ENCODE assay signal across 1 cellular context in the genomic region with DNA sequence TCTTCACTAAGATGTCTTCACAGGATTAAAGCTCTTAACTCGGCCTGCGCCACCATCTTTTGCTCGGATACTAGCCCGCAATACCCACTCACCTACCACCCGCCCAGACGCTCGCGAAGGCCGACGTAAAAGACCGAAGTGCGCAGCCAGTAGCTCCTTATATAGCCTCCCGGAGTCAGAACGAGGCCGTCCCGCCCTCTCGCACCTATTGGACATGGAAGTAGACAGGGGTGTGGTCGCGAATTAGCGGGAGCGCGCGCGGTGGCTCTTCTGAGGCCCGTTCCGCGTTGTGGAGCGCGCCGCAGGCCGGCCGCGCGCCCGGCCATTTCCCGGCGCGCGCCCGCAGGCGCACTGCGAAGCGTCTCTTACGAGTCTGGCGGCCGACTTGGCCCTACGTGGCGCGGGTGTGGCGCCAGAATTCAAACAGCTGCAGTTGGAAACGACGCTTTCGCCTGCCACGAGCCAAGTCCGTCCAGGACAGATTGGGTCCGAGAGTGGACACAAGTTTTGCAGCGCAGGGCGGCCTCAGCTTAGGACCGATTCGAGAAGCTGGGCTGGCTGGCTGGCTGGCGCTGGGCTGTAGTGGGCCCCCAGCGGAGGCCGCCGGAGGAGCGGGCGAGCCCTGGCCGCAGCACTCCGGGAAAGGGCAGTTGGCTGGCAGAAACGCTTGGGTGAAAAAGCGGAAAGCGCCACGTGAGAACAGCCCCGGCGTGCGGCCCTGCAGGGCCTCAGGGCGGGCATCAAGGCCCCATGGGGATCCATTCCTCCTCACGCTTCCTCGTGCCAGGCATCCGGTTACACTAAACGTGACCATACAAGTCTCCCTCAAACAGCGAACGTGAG.
TF ChIP-seq lines count a peak whose summit lies in the region.

No MANE protein-coding gene starts in this region.

TF ChIP-seq in HEK293, 187 proteins besides CTCF, POLR2A, EP300 and RAD21 (continued from another document and continues in another):
- TF ChIP-seq INSM2 (tag by site-specific recombination; IDR thresholded peaks at IDR 0.05) (0 out of 2 replicates have a peak, but pooled peaks have one; percentile 75), ZFHX2 (tag by site-specific recombination; conservative IDR thresholded peaks at IDR 0.05) (peak; percentile 36; the same call in 1 of the 2 replicates), ZNF133 (tag by site-specific recombination; IDR thresholded peaks at IDR 0.05) (no peak), HOXA7 (CRISPR knock-in tag; IDR thresholded peaks at IDR 0.05; ENCODE audit: borderline replicate concordance) (no peak; the same call in 1 of the 2 replicates), KLF10 (tag by site-specific recombination; IDR thresholded peaks at IDR 0.05) (peak; percentile 41), MZF1 (tag by site-specific recombination; IDR thresholded peaks at IDR 0.05; ENCODE audit: borderline replicate concordance) (peak; percentile 87), PRDM1 (tag by site-specific recombination; IDR thresholded peaks at IDR 0.05) (peak; percentile 89), ZNF174 (tag by site-specific recombination; IDR thresholded peaks at IDR 0.05) (no peak), ZNF629 (tag by site-specific recombination; IDR thresholded peaks at IDR 0.05) (peak; percentile 77), ZNF658 (tag by site-specific recombination; IDR thresholded peaks at IDR 0.05) (no peak; the same call in 1 of the 2 replicates), ZNF112 (tag by site-specific recombination; IDR thresholded peaks at IDR 0.05) (no peak), ZNF561 (tag by site-specific recombination; IDR thresholded peaks at IDR 0.05; ENCODE audit: borderline replicate concordance) (no peak; the same call in 1 of the 2 replicates), ZSCAN23 (tag by site-specific recombination; IDR thresholded peaks at IDR 0.05) (0 out of 2 replicates have a peak, but pooled peaks have one; percentile 25), ZNF433 (tag by site-specific recombination; IDR thresholded peaks at IDR 0.05; ENCODE audit: low read depth) (no peak), ZNF350 (tag by site-specific recombination; IDR thresholded peaks at IDR 0.05) (no peak), ZNF626 (tag by site-specific recombination; IDR thresholded peaks at IDR 0.05) (no peak), ZNF580 (tag by site-specific recombination; IDR thresholded peaks at IDR 0.05) (peak; percentile 86), ZNF24 (tag by site-specific recombination; IDR thresholded peaks at IDR 0.05) (peak; percentile 81; the same call in 1 of the 2 replicates), REPIN1 (tag by site-specific recombination; IDR thresholded peaks at IDR 0.05; ENCODE audit: low read depth) (0 out of 2 replicates have a peak, but pooled peaks have one; percentile 80), PRDM6 (tag by site-specific recombination; IDR thresholded peaks at IDR 0.05) (peak; percentile 32), ZNF169 (tag by site-specific recombination; IDR thresholded peaks at IDR 0.05) (no peak), ZIC2 (tag by site-specific recombination; IDR thresholded peaks at IDR 0.05) (peak; percentile 96), ZEB2 (tag by site-specific recombination; IDR thresholded peaks at IDR 0.05) (peak; percentile 91), ZNF132 (tag by site-specific recombination; IDR thresholded peaks at IDR 0.05; ENCODE audit: borderline replicate concordance) (no peak), ZNF362 (tag by site-specific recombination; IDR thresholded peaks at IDR 0.05) (peak; percentile 92), SALL2 (tag by site-specific recombination; IDR thresholded peaks at IDR 0.05; ENCODE audit: borderline replicate concordance) (no peak), KLF1 (tag by site-specific recombination; IDR thresholded peaks at IDR 0.05) (peak; percentile 60), ZNF514 (tag by site-specific recombination; IDR thresholded peaks at IDR 0.05) (no peak), ELK4 (IDR thresholded peaks at IDR 0.05; ENCODE audit: borderline replicate concordance, low read depth, low read length) (no peak), ZNF701 (tag by site-specific recombination; IDR thresholded peaks at IDR 0.05) (no peak), MYNN (tag by site-specific recombination; IDR thresholded peaks at IDR 0.05; ENCODE audit: borderline replicate concordance) (peak; percentile 37; the same call in 1 of the 2 replicates), SP7 (tag by site-specific recombination; IDR thresholded peaks at IDR 0.05) (peak; percentile 85)
- TF ChIP-seq, protein P1, sequence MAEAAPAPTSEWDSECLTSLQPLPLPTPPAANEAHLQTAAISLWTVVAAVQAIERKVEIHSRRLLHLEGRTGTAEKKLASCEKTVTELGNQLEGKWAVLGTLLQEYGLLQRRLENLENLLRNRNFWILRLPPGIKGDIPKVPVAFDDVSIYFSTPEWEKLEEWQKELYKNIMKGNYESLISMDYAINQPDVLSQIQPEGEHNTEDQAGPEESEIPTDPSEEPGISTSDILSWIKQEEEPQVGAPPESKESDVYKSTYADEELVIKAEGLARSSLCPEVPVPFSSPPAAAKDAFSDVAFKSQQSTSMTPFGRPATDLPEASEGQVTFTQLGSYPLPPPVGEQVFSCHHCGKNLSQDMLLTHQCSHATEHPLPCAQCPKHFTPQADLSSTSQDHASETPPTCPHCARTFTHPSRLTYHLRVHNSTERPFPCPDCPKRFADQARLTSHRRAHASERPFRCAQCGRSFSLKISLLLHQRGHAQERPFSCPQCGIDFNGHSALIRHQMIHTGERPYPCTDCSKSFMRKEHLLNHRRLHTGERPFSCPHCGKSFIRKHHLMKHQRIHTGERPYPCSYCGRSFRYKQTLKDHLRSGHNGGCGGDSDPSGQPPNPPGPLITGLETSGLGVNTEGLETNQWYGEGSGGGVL (tag by site-specific recombination; IDR thresholded peaks at IDR 0.05) = no peak
- TF ChIP-seq, protein P2, sequence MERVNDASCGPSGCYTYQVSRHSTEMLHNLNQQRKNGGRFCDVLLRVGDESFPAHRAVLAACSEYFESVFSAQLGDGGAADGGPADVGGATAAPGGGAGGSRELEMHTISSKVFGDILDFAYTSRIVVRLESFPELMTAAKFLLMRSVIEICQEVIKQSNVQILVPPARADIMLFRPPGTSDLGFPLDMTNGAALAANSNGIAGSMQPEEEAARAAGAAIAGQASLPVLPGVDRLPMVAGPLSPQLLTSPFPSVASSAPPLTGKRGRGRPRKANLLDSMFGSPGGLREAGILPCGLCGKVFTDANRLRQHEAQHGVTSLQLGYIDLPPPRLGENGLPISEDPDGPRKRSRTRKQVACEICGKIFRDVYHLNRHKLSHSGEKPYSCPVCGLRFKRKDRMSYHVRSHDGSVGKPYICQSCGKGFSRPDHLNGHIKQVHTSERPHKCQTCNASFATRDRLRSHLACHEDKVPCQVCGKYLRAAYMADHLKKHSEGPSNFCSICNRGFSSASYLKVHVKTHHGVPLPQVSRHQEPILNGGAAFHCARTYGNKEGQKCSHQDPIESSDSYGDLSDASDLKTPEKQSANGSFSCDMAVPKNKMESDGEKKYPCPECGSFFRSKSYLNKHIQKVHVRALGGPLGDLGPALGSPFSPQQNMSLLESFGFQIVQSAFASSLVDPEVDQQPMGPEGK (tag by site-specific recombination; IDR thresholded peaks at IDR 0.05) = peak; percentile 80
- TF ChIP-seq, protein P3, sequence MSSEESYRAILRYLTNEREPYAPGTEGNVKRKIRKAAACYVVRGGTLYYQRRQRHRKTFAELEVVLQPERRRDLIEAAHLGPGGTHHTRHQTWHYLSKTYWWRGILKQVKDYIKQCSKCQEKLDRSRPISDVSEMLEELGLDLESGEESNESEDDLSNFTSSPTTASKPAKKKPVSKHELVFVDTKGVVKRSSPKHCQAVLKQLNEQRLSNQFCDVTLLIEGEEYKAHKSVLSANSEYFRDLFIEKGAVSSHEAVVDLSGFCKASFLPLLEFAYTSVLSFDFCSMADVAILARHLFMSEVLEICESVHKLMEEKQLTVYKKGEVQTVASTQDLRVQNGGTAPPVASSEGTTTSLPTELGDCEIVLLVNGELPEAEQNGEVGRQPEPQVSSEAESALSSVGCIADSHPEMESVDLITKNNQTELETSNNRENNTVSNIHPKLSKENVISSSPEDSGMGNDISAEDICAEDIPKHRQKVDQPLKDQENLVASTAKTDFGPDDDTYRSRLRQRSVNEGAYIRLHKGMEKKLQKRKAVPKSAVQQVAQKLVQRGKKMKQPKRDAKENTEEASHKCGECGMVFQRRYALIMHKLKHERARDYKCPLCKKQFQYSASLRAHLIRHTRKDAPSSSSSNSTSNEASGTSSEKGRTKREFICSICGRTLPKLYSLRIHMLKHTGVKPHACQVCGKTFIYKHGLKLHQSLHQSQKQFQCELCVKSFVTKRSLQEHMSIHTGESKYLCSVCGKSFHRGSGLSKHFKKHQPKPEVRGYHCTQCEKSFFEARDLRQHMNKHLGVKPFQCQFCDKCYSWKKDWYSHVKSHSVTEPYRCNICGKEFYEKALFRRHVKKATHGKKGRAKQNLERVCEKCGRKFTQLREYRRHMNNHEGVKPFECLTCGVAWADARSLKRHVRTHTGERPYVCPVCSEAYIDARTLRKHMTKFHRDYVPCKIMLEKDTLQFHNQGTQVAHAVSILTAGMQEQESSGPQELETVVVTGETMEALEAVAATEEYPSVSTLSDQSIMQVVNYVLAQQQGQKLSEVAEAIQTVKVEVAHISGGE (tag by site-specific recombination; conservative IDR thresholded peaks at IDR 0.05; ENCODE audit: low read depth) = peak; percentile 79
- TF ChIP-seq, protein P4, sequence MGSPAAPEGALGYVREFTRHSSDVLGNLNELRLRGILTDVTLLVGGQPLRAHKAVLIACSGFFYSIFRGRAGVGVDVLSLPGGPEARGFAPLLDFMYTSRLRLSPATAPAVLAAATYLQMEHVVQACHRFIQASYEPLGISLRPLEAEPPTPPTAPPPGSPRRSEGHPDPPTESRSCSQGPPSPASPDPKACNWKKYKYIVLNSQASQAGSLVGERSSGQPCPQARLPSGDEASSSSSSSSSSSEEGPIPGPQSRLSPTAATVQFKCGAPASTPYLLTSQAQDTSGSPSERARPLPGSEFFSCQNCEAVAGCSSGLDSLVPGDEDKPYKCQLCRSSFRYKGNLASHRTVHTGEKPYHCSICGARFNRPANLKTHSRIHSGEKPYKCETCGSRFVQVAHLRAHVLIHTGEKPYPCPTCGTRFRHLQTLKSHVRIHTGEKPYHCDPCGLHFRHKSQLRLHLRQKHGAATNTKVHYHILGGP (tag by site-specific recombination; IDR thresholded peaks at IDR 0.05) = no peak
- TF ChIP-seq, protein P5, sequence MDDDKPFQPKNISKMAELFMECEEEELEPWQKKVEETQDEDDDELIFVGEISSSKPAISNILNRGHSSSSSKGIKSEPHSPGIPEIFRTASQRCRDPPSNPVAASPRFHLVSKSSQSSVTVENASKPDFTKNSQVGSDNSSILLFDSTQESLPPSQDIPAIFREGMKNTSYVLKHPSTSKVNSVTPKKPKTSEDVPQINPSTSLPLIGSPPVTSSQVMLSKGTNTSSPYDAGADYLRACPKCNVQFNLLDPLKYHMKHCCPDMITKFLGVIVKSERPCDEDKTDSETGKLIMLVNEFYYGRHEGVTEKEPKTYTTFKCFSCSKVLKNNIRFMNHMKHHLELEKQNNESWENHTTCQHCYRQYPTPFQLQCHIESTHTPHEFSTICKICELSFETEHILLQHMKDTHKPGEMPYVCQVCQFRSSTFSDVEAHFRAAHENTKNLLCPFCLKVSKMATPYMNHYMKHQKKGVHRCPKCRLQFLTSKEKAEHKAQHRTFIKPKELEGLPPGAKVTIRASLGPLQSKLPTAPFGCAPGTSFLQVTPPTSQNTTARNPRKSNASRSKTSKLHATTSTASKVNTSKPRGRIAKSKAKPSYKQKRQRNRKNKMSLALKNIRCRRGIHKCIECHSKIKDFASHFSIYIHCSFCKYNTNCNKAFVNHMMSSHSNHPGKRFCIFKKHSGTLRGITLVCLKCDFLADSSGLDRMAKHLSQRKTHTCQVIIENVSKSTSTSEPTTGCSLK (tag by site-specific recombination; IDR thresholded peaks at IDR 0.05) = no peak
